In genomic region chr5:122498163-122498562, GRCh38 we compare ENCODE assay signal across 11 cellular contexts.
DNase-seq lines count a peak whose midpoint lies in the region; ATAC-seq and TF ChIP-seq lines count a peak whose summit lies in the region.
"Had no signal": no experiment of that assay in that cellular context is flagged by ENCODE, and none has a peak within 500 bp of the region (broad histone marks: within the 10 kb centered on the region; RNA-seq: fewer than 3 reads in every experiment).

No MANE protein-coding gene starts in this region.

- 0 out of 2 replicates have a peak, but pooled peaks have one; percentile 11 for TF ChIP-seq RAD21 in Ishikawa (IDR thresholded peaks at IDR 0.05; ENCODE audit: low read depth)

- CTCF ChIA-PET in Caco-2 (lab: Charles Lee) = interaction anchor here (0.6 to 1.7 kb wide), 7 partner anchors 38 to 303 kb away, joined by 3 to 8 read pairs (median 5); no protein-coding TSS in a partner anchor

- H3K9me3 ChIP-seq in Caco-2 = no peaks in the 10 kb centered on the region
- H3K9me3 ChIP-seq: upper lobe of left lung had no signal

- TF ChIP-seq CTCF in Caco-2 (IDR thresholded peaks at IDR 0.05; ENCODE audit: insufficient read depth in 1 of 2, low read depth in 1 of 2, low read length in 1 of 2, severe bottlenecking in 1 of 2, unreplicated experiment in 1 of 2) = peak; percentile 55 to 86

- ATAC-seq in natural killer cell treated with Interleukin-12 subunit alpha and Interleukin-12 subunit beta and Interleukin-15 and Interleukin-18, amount 100 ng/mL, for 72 hours = no peak
- ATAC-seq in HG03095 (IDR thresholded peaks at IDR 0.05; ENCODE audit: unreplicated experiment) (no peak), GM19395 (IDR thresholded peaks at IDR 0.05; ENCODE audit: unreplicated experiment) (no peak)

- DNase-seq in Caco-2 (peak; percentile 63 to 64), dedifferentiated amniotic fluid mesenchymal stem cell (ENCODE audit: extremely low spot score) (peak; percentile 57), midbrain (lab: John Stamatoyannopoulos, UW) (peak; percentile 44)
- no peak for DNase-seq in natural killer cell treated with Interleukin-12 subunit alpha and Interleukin-12 subunit beta and Interleukin-15 and Interleukin-18, amount 100 ng/mL, for 72 hours (ENCODE audit: low spot score)
- no peak for DNase-seq in activated naive CD8-positive, alpha-beta T cell treated with anti-CD3 and anti-CD28 coated beads for 36 hours
- DNase-seq: activated CD4-positive, CD25-positive, alpha-beta regulatory T cell treated with anti-CD3 and anti-CD28 coated beads, Interleukin-2, amount 50 U/mL, for 72 hours; kidney glomerular epithelial cell; upper lobe of left lung had no signal

- no peaks in the 10 kb centered on the region for H3K27me3 Mint-ChIP-seq in Caco-2 (ENCODE audit: insufficient read depth, unreplicated experiment)
- H3K27me3 Mint-ChIP-seq in natural killer cell treated with Interleukin-12 subunit alpha and Interleukin-12 subunit beta and Interleukin-15 and Interleukin-18, amount 100 ng/mL, for 72 hours = no peaks in the 10 kb centered on the region
- no peaks in the 10 kb centered on the region for H3K27me3 Mint-ChIP-seq in activated naive CD8-positive, alpha-beta T cell treated with anti-CD3 and anti-CD28 coated beads for 36 hours

- no peak overlapping the region for H3K27ac Mint-ChIP-seq in Caco-2 (ENCODE audit: unreplicated experiment)
- H3K27ac Mint-ChIP-seq in natural killer cell treated with Interleukin-12 subunit alpha and Interleukin-12 subunit beta and Interleukin-15 and Interleukin-18, amount 100 ng/mL, for 72 hours = no peak overlapping the region
- no peak overlapping the region for H3K27ac Mint-ChIP-seq in activated naive CD8-positive, alpha-beta T cell treated with anti-CD3 and anti-CD28 coated beads for 36 hours

- peaks cover 9% of the 10 kb centered on the region for H3K4me1 Mint-ChIP-seq in Caco-2 (ENCODE audit: low read depth, unreplicated experiment)
- no peaks in the 10 kb centered on the region for H3K4me1 Mint-ChIP-seq in natural killer cell treated with Interleukin-12 subunit alpha and Interleukin-12 subunit beta and Interleukin-15 and Interleukin-18, amount 100 ng/mL, for 72 hours (ENCODE audit: low read depth in 2 of 2)
- no peaks in the 10 kb centered on the region for H3K4me1 Mint-ChIP-seq in activated naive CD8-positive, alpha-beta T cell treated with anti-CD3 and anti-CD28 coated beads for 36 hours

- H3K36me3 ChIP-seq in Caco-2 (ENCODE audit: control insufficient read depth, insufficient read depth, low read length) = no peaks in the 10 kb centered on the region
- H3K36me3 ChIP-seq: upper lobe of left lung had no signal

- H3K27me3 ChIP-seq in Caco-2 (replicated peaks; ENCODE audit: control insufficient read depth, insufficient read depth, low read length) = no peaks in the 10 kb centered on the region
- H3K27me3 ChIP-seq: upper lobe of left lung had no signal

- no peak for TF ChIP-seq EP300 in Ishikawa (IDR thresholded peaks at IDR 0.05; ENCODE audit: borderline replicate concordance)

- H3K9me3 Mint-ChIP-seq in Caco-2 (ENCODE audit: unreplicated experiment) = no peaks in the 10 kb centered on the region
- no peaks in the 10 kb centered on the region for H3K9me3 Mint-ChIP-seq in natural killer cell treated with Interleukin-12 subunit alpha and Interleukin-12 subunit beta and Interleukin-15 and Interleukin-18, amount 100 ng/mL, for 72 hours
- no peaks in the 10 kb centered on the region for H3K9me3 Mint-ChIP-seq in activated naive CD8-positive, alpha-beta T cell treated with anti-CD3 and anti-CD28 coated beads for 36 hours

- no peak overlapping the region for H3K4me3 Mint-ChIP-seq in Caco-2 (ENCODE audit: unreplicated experiment)
- H3K4me3 Mint-ChIP-seq in natural killer cell treated with Interleukin-12 subunit alpha and Interleukin-12 subunit beta and Interleukin-15 and Interleukin-18, amount 100 ng/mL, for 72 hours = no peak overlapping the region
- no peak overlapping the region for H3K4me3 Mint-ChIP-seq in activated naive CD8-positive, alpha-beta T cell treated with anti-CD3 and anti-CD28 coated beads for 36 hours

- BruUV-seq in Caco-2 (replicated peaks; lab: Mats Ljungman, UMichigan) = no TSS peak

- intact Hi-C loops in Caco-2 (cut with micrococcal nuclease; ENCODE audit: unreplicated experiment) = loop anchor here (1.0 to 10.0 kb wide), 5 partner anchors 19 to 305 kb away; partner anchors contain the start of gene SNCAIP

- no peaks in the 10 kb centered on the region for H3K4me1 ChIP-seq in Caco-2

- no peaks in the 10 kb centered on the region for H3K36me3 Mint-ChIP-seq in Caco-2 (ENCODE audit: insufficient read depth, unreplicated experiment)
- no peaks in the 10 kb centered on the region for H3K36me3 Mint-ChIP-seq in natural killer cell treated with Interleukin-12 subunit alpha and Interleukin-12 subunit beta and Interleukin-15 and Interleukin-18, amount 100 ng/mL, for 72 hours
- no peaks in the 10 kb centered on the region for H3K36me3 Mint-ChIP-seq in activated naive CD8-positive, alpha-beta T cell treated with anti-CD3 and anti-CD28 coated beads for 36 hours

- H3K4me3 ChIP-seq in Caco-2 (ENCODE audit: low read depth, low read length) = no peak overlapping the region
- H3K4me3 ChIP-seq: upper lobe of left lung had no signal

- POLR2A ChIA-PET in Caco-2 (lab: Charles Lee) = no interaction called here

TF ChIP-seq in Ishikawa, 13 proteins besides CTCF, POLR2A, EP300 and RAD21:
- no peak for TF ChIP-seq FOXM1 (IDR thresholded peaks at IDR 0.05; ENCODE audit: borderline replicate concordance, low read depth)
- no peak for TF ChIP-seq ZBTB7A (IDR thresholded peaks at IDR 0.05; ENCODE audit: low read depth)
- TF ChIP-seq REST (IDR thresholded peaks at IDR 0.05; ENCODE audit: low read depth) = no peak
- TF ChIP-seq MAX (IDR thresholded peaks at IDR 0.05) = no peak
- no peak for TF ChIP-seq CEBPB (IDR thresholded peaks at IDR 0.05)
- TF ChIP-seq NFIC (IDR thresholded peaks at IDR 0.05) = no peak
- no peak for TF ChIP-seq USF1 (IDR thresholded peaks at IDR 0.05)
- TF ChIP-seq TAF1 (IDR thresholded peaks at IDR 0.05; ENCODE audit: low read depth) = no peak
- TF ChIP-seq YY1 (IDR thresholded peaks at IDR 0.05; ENCODE audit: low read depth) = no peak
- no peak for TF ChIP-seq TEAD4 (IDR thresholded peaks at IDR 0.05)
- no peak for TF ChIP-seq CREB1 (IDR thresholded peaks at IDR 0.05; ENCODE audit: low read depth)
- no peak for TF ChIP-seq EGR1 (IDR thresholded peaks at IDR 0.05)
- no peak for TF ChIP-seq TCF12 (IDR thresholded peaks at IDR 0.05; ENCODE audit: low read depth)

Comparison
In these comparisons a context has a peak if more than half of its experiments do, and no peak if none do; other contexts are left out.
1. DNase-seq: peak in Caco-2 (2 of 2), dedifferentiated amniotic fluid mesenchymal stem cell (single experiment) and midbrain (single experiment); none in natural killer cell treated with Interleukin-12 subunit alpha and Interleukin-12 subunit beta and Interleukin-15 and Interleukin-18, amount 100 ng/mL, for 72 hours (single experiment) and activated naive CD8-positive, alpha-beta T cell treated with anti-CD3 and anti-CD28 coated beads for 36 hours (single experiment).